ENCODE assay signal across 20 cellular contexts in the genomic region with DNA sequence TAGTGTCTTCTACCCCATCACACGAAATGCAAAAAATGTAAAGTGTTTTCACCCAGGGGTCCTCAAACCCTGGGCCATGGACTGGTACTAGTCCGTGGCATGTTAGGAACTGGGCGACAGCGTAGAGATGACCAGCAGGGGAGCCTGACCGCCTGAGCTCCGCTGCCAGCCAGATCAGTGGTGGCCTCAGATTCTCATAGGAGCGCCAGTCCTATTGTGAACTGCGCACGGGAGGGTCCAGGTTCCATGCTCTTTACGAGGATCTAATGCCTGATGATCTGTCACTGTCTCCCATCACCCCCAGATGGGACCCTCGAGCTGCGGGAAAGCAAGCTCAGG. TPM values are rescaled to one million over a fixed set of nuclear protein-coding genes. Genes with fewer than 3 reads are reported as not detected.
DNase-seq lines count a peak whose midpoint lies in the region; ATAC-seq, FAIRE-seq and TF ChIP-seq lines count a peak whose summit lies in the region.
"Had no signal": no experiment of that assay in that cellular context is flagged by ENCODE, and none has a peak within 500 bp of the region (broad histone marks: within the 10 kb centered on the region; RNA-seq: fewer than 3 reads in every experiment).

No MANE protein-coding gene starts in this region.

- peaks cover 5 to 42% of the 10 kb centered on the region in 2 experiments; a peak in 4 of 5 replicates for H3K27me3 ChIP-seq in HepG2 (ENCODE audit: control insufficient read depth in 1 of 2, insufficient read depth in 2 of 2, low read length in 2 of 2)
- no peaks in the 10 kb centered on the region for H3K27me3 ChIP-seq in right lobe of liver
- no peaks in the 10 kb centered on the region for H3K27me3 ChIP-seq in pancreas

- H3K9ac ChIP-seq in HepG2 (ENCODE audit: insufficient read depth, low read depth, low read length) = no peak overlapping the region

- intact Hi-C loops in HepG2 (cut with micrococcal nuclease; ENCODE audit: unreplicated experiment) = no loop called here
- intact Hi-C loops in right lobe of liver (cut with DNase I) = no loop called here
- intact Hi-C loops in pancreas (cut with DNase I) = no loop called here

- no TSS peak for BruUV-seq in HepG2 (replicated peaks; lab: Mats Ljungman, UMichigan)

- TF ChIP-seq POLR2A in HepG2 (IDR thresholded peaks at IDR 0.05; ENCODE audit: insufficient read depth in 1 of 2, low read depth in 2 of 2, low read length in 2 of 2) (no peak), right lobe of liver (IDR thresholded peaks at IDR 0.05) (no peak)

- H3K27ac ChIP-seq in HepG2 (ENCODE audit: extremely low read length, insufficient read depth, low read length) = no peak overlapping the region
- H3K27ac ChIP-seq in right lobe of liver = no peak overlapping the region
- H3K27ac ChIP-seq in pancreas = no peak overlapping the region
- H3K27ac ChIP-seq: A549 had no signal

- no peaks in the 10 kb centered on the region for H3K79me2 ChIP-seq in HepG2 (ENCODE audit: insufficient read depth, low read length)

- ATAC-seq in HepG2 (peak; percentile 56), right lobe of liver (no peak), pancreas (no peak), HG02981 (IDR thresholded peaks at IDR 0.05; ENCODE audit: unreplicated experiment) (no peak)
- ATAC-seq: natural killer cell had no signal

- peaks cover 14% of the 10 kb centered on the region for H3K27me3 Mint-ChIP-seq in glutamatergic neuron (ENCODE audit: unreplicated experiment)
- H3K27me3 Mint-ChIP-seq: activated CD4-positive, alpha-beta T cell treated with anti-CD3 and anti-CD28 coated beads, Interleukin-2, amount 10 ng/mL, durations not matched to agents 7 days and 5 days had no signal

- TF ChIP-seq RAD21 in HepG2 (CRISPR knock-in tag; IDR thresholded peaks at IDR 0.05) = no peak

- no peak for DNase-seq in HepG2 (ENCODE audit: low spot score)
- DNase-seq in right lobe of liver = no peak
- no peak for DNase-seq in glutamatergic neuron
- DNase-seq in pancreas = no peak
- no peak for DNase-seq in CD1c-positive myeloid dendritic cell (ENCODE audit: extremely low spot score)
- DNase-seq: activated CD4-positive, alpha-beta T cell treated with anti-CD3 and anti-CD28 coated beads, Interleukin-2, amount 10 ng/mL, durations not matched to agents 7 days and 5 days; Karpas-422; mesendoderm; natural killer cell; NCI-H1092 treated with DMSO at 0.1 percent for 48 hours; NCI-H2107; NCI-H510A; small intestine; stimulated activated CD8-positive, alpha-beta memory T cell treated with anti-CD3 and anti-CD28 coated beads, Interleukin-4, amount 100 ng/mL, for 48 hours had no signal

- POLR2A ChIA-PET in HepG2 (lab: Yijun Ruan, JAX) = interaction anchor here (1.6 kb wide), 2 partner anchors 11 to 75 kb away, joined by 6 to 7 read pairs; partner anchors contain the start of gene SLC43A2

- FAIRE-seq in HepG2 (lab: Jason Lieb, UNC) (no peak), pancreas (lab: Jason Lieb, UNC) (no peak)
- FAIRE-seq: A549, D721Med, islet of Langerhans, small intestine, urothelium cell line had no signal

- no peak overlapping the region for H2AFZ ChIP-seq in HepG2 (ENCODE audit: low read length)

- TF ChIP-seq CTCF in HepG2 (CRISPR knock-in tag; IDR thresholded peaks at IDR 0.05) (peak; percentile 21; the same call in 1 of the 2 replicates), right lobe of liver (IDR thresholded peaks at IDR 0.05) (no peak), glutamatergic neuron (IDR thresholded peaks at IDR 0.05; ENCODE audit: partially characterized antibody, unreplicated experiment) (no peak), pancreas (IDR thresholded peaks at IDR 0.05) (no peak)

- H3K9me3 Mint-ChIP-seq in glutamatergic neuron (ENCODE audit: unreplicated experiment) = peaks cover 10% of the 10 kb centered on the region
- H3K9me3 Mint-ChIP-seq: activated CD4-positive, alpha-beta T cell treated with anti-CD3 and anti-CD28 coated beads, Interleukin-2, amount 10 ng/mL, durations not matched to agents 7 days and 5 days; dendritic cell treated with granulocyte-macrophage colony-stimulating factor and Interleukin-4, amounts not matched to agents 40 ng/mL and 50 ng/mL, for 4 days; natural killer cell had no signal

- H3K36me3 Mint-ChIP-seq in glutamatergic neuron (ENCODE audit: unreplicated experiment) = no peaks in the 10 kb centered on the region
- H3K36me3 Mint-ChIP-seq: natural killer cell had no signal

- in situ Hi-C loops in HepG2 (cut with HindIII; ENCODE audit: extremely low pct_ligation_motif_present, low pct_unique_long_range_greater_than_20kb) = no loop called here

- 8% methylated on average over 7 of the region's 12 CpGs for WGBS in HepG2 (ENCODE audit: low lambda C conversion rate)
- 71% methylated on average over 4 of the region's 12 CpGs for WGBS in right lobe of liver (ENCODE audit: insufficient coverage, low coverage, low lambda C conversion rate, missing lambda C conversion rate)
- WGBS in pancreas, 2 donors = 72 to 80% methylated on average over 12 of the region's 12 CpGs

- H3K27ac Mint-ChIP-seq in glutamatergic neuron (ENCODE audit: unreplicated experiment) = peak overlapping the region; percentile 38
- H3K27ac Mint-ChIP-seq: activated CD4-positive, alpha-beta T cell treated with anti-CD3 and anti-CD28 coated beads, Interleukin-2, amount 10 ng/mL, durations not matched to agents 7 days and 5 days; dendritic cell treated with granulocyte-macrophage colony-stimulating factor and Interleukin-4, amounts not matched to agents 40 ng/mL and 50 ng/mL, for 4 days; natural killer cell had no signal

- H4K20me1 ChIP-seq in HepG2 (ENCODE audit: insufficient read depth, low read length) = no peaks in the 10 kb centered on the region

- CTCF ChIA-PET in HepG2 (lab: Yijun Ruan, JAX; ENCODE audit: low intra/inter-chr PET ratio, low total read pairs) = no interaction called here

- no peak for TF ChIP-seq EP300 in HepG2 (IDR thresholded peaks at IDR 0.05; ENCODE audit: low read depth in 2 of 2, low read length in 2 of 2)
- no peak for TF ChIP-seq EP300 in HepG2 (CRISPR knock-in tag; IDR thresholded peaks at IDR 0.05; ENCODE audit: borderline replicate concordance)

- H3K9me3 ChIP-seq in HepG2 (ENCODE audit: low read length) (no peaks in the 10 kb centered on the region), right lobe of liver (no peaks in the 10 kb centered on the region), pancreas (no peaks in the 10 kb centered on the region)
- H3K9me3 ChIP-seq: A549 had no signal

- H3K4me1 ChIP-seq in HepG2 (ENCODE audit: insufficient read depth, low read length) (peaks cover 58% of the 10 kb centered on the region), right lobe of liver (peaks cover 0 to 10% (median 3%) of the 10 kb centered on the region in 4 donors), pancreas (peaks cover 6 to 14% (median 8%) of the 10 kb centered on the region in 3 donors)

- peak overlapping the region; percentile 52 for H3K4me3 Mint-ChIP-seq in glutamatergic neuron (ENCODE audit: unreplicated experiment)
- H3K4me3 Mint-ChIP-seq: activated CD4-positive, alpha-beta T cell treated with anti-CD3 and anti-CD28 coated beads, Interleukin-2, amount 10 ng/mL, durations not matched to agents 7 days and 5 days; dendritic cell treated with granulocyte-macrophage colony-stimulating factor and Interleukin-4, amounts not matched to agents 40 ng/mL and 50 ng/mL, for 4 days had no signal

- H3K4me3 ChIP-seq in HepG2 (replicated peaks in 1 of 3; ENCODE audit: insufficient read depth in 1 of 3, low read depth in 2 of 3, low read length in 3 of 3) = no peak overlapping the region
- H3K4me3 ChIP-seq in right lobe of liver = no peak overlapping the region
- no peak overlapping the region for H3K4me3 ChIP-seq in pancreas
- H3K4me3 ChIP-seq: A549 had no signal

- H3K36me3 ChIP-seq in HepG2 (replicated peaks in 1 of 2; ENCODE audit: control insufficient read depth in 1 of 2, insufficient read depth in 2 of 2, low read length in 2 of 2) = no peaks in the 10 kb centered on the region
- peaks cover 0 to 7% (median 3%) of the 10 kb centered on the region in 4 donors for H3K36me3 ChIP-seq in right lobe of liver
- no peaks in the 10 kb centered on the region for H3K36me3 ChIP-seq in pancreas

- peak overlapping the region; percentile 2; the same call in 1 of the 2 replicates for H3K4me2 ChIP-seq in HepG2 (ENCODE audit: low read depth, low read length)
- H3K4me2 ChIP-seq: A549 had no signal

- peaks cover 18% of the 10 kb centered on the region for H3K4me1 Mint-ChIP-seq in glutamatergic neuron (ENCODE audit: low read depth, unreplicated experiment)

RNA-seq across cellular contexts. Expression of gene SCARF1, which starts 4.5 kb away (rescaled TPM):
- total RNA-seq in HepG2 (2016; rRNA removed; fragmentation: Illumina TruSeq; extraction: Trizol) (0.24 TPM in 1 of 2 replicates, not detected in the other), right lobe of liver (10 to 100 TPM in 2 of 6 experiments, 1 to 10 TPM in 4; 6.9 to 16.9 (median 8.4) TPM), glutamatergic neuron (ENCODE audit: unreplicated experiment) (4.0 TPM), pancreas (1 to 10 TPM; 2.0 to 5.0 (median 3.1) TPM)
- total RNA-seq in HepG2 (2016; cell fraction: cytosol; rRNA removed; fragmentation: Illumina TruSeq; extraction: Trizol; ENCODE audit: low read depth) = 0.09 TPM in 1 of 2 replicates, not detected in the other
- 0.04 TPM in 1 of 2 replicates, not detected in the other for total RNA-seq in HepG2 (2016; cell fraction: insoluble cytoplasmic fraction; rRNA removed; fragmentation: Illumina TruSeq; extraction: Trizol)
- total RNA-seq in HepG2 (2016; cell fraction: membrane; rRNA removed; fragmentation: Illumina TruSeq; extraction: Trizol) = 0.07 and 0.09 TPM in 2 replicates
- 0.16 and 0.34 TPM in 2 replicates for total RNA-seq in HepG2 (2016; cell fraction: nucleus; rRNA removed; fragmentation: Illumina TruSeq; extraction: Trizol)
- polyA plus RNA-seq in HepG2 (2011; rRNA removed) (0.71 and 0.72 TPM in 2 replicates), pancreas (1 to 10 TPM; 8.1 to 8.6 TPM)
- polyA plus RNA-seq in HepG2 (2011; cell fraction: cytosol; rRNA removed) = 0.17 and 0.25 TPM in 2 replicates
- 7.1 and 9.1 TPM in 2 replicates for polyA plus RNA-seq in HepG2 (2011; cell fraction: nucleus; rRNA removed)
- 0.39 and 0.59 TPM in 2 replicates for polyA plus RNA-seq in HepG2 (2012)
- not detected in 2 replicates for polyA plus RNA-seq in HepG2 (2016; cell fraction: cytosol; fragmentation: Illumina TruSeq; extraction: Trizol; ENCODE audit: low read depth)
- not detected in 2 replicates for polyA plus RNA-seq in HepG2 (2016; cell fraction: insoluble cytoplasmic fraction; fragmentation: Illumina TruSeq; extraction: Trizol; ENCODE audit: low read depth)
- polyA plus RNA-seq in HepG2 (2016; cell fraction: membrane; fragmentation: Illumina TruSeq; extraction: Trizol; ENCODE audit: low read depth) = not detected in 2 replicates
- polyA plus RNA-seq in HepG2 (2016; cell fraction: nucleus; fragmentation: Illumina TruSeq; extraction: Trizol; ENCODE audit: insufficient read depth, low read depth) = 0.44 and 0.51 TPM in 2 replicates
- polyA minus RNA-seq in HepG2 (2011; rRNA and poly(A)+ RNA removed; ENCODE audit: low replicate concordance) = 0.23 and 0.68 TPM in 2 replicates
- polyA minus RNA-seq in HepG2 (2011; cell fraction: cytosol; rRNA and poly(A)+ RNA removed) = not detected in 2 replicates
- 0.99 and 1.5 TPM in 2 replicates for polyA minus RNA-seq in HepG2 (2011; cell fraction: nucleus; rRNA and poly(A)+ RNA removed)

RNA-seq across cellular contexts. Expression of gene RILP, which starts 8.6 kb away (rescaled TPM):
- 4.7 and 6.6 TPM in 2 replicates for total RNA-seq in HepG2 (2016; rRNA removed; fragmentation: Illumina TruSeq; extraction: Trizol)
- 19.7 and 24.4 TPM in 2 replicates for total RNA-seq in HepG2 (2016; cell fraction: cytosol; rRNA removed; fragmentation: Illumina TruSeq; extraction: Trizol; ENCODE audit: low read depth)
- 5.0 and 7.1 TPM in 2 replicates for total RNA-seq in HepG2 (2016; cell fraction: insoluble cytoplasmic fraction; rRNA removed; fragmentation: Illumina TruSeq; extraction: Trizol)
- 13.1 and 14.3 TPM in 2 replicates for total RNA-seq in HepG2 (2016; cell fraction: membrane; rRNA removed; fragmentation: Illumina TruSeq; extraction: Trizol)
- total RNA-seq in HepG2 (2016; cell fraction: nucleus; rRNA removed; fragmentation: Illumina TruSeq; extraction: Trizol) = 3.3 and 3.9 TPM in 2 replicates
- polyA plus RNA-seq in HepG2 (2011; rRNA removed) = 8.1 and 9.4 TPM in 2 replicates
- polyA plus RNA-seq in HepG2 (2011; cell fraction: cytosol; rRNA removed) = 4.3 and 6.7 TPM in 2 replicates
- polyA plus RNA-seq in HepG2 (2011; cell fraction: nucleus; rRNA removed) = 19.2 and 23.3 TPM in 2 replicates
- 4.5 and 5.2 TPM in 2 replicates for polyA plus RNA-seq in HepG2 (2012)
- 24.9 and 29.6 TPM in 2 replicates for polyA plus RNA-seq in HepG2 (2016; cell fraction: cytosol; fragmentation: Illumina TruSeq; extraction: Trizol; ENCODE audit: low read depth)
- 3.9 and 6.6 TPM in 2 replicates for polyA plus RNA-seq in HepG2 (2016; cell fraction: insoluble cytoplasmic fraction; fragmentation: Illumina TruSeq; extraction: Trizol; ENCODE audit: low read depth)
- polyA plus RNA-seq in HepG2 (2016; cell fraction: membrane; fragmentation: Illumina TruSeq; extraction: Trizol; ENCODE audit: low read depth) = 12.1 and 14.0 TPM in 2 replicates
- 6.7 and 7.6 TPM in 2 replicates for polyA plus RNA-seq in HepG2 (2016; cell fraction: nucleus; fragmentation: Illumina TruSeq; extraction: Trizol; ENCODE audit: insufficient read depth, low read depth)
- 5.6 and 7.3 TPM in 2 replicates for polyA minus RNA-seq in HepG2 (2011; rRNA and poly(A)+ RNA removed; ENCODE audit: low replicate concordance)
- 5.0 TPM in 2 replicates for polyA minus RNA-seq in HepG2 (2011; cell fraction: cytosol; rRNA and poly(A)+ RNA removed)
- polyA minus RNA-seq in HepG2 (2011; cell fraction: nucleus; rRNA and poly(A)+ RNA removed) = 6.0 and 9.0 TPM in 2 replicates
- total RNA-seq in right lobe of liver = 10 to 100 TPM; 14.6 to 47.3 (median 23.9) TPM
- 4.2 TPM for total RNA-seq in glutamatergic neuron (ENCODE audit: unreplicated experiment)
- total RNA-seq in pancreas = 1 to 10 TPM; 6.6 to 9.0 (median 7.8) TPM
- polyA plus RNA-seq in pancreas = 10 to 100 TPM; 13.7 to 14.4 TPM

RNA-seq across cellular contexts. Expression of gene SLC43A2, which starts 12.4 kb away (rescaled TPM):
- total RNA-seq in HepG2 (2016; rRNA removed; fragmentation: Illumina TruSeq; extraction: Trizol) = 3.3 and 7.3 TPM in 2 replicates
- total RNA-seq in HepG2 (2016; cell fraction: cytosol; rRNA removed; fragmentation: Illumina TruSeq; extraction: Trizol; ENCODE audit: low read depth) = 0.97 and 1.3 TPM in 2 replicates
- 2.0 and 8.1 TPM in 2 replicates for total RNA-seq in HepG2 (2016; cell fraction: insoluble cytoplasmic fraction; rRNA removed; fragmentation: Illumina TruSeq; extraction: Trizol)
- total RNA-seq in HepG2 (2016; cell fraction: membrane; rRNA removed; fragmentation: Illumina TruSeq; extraction: Trizol) = 4.2 and 4.8 TPM in 2 replicates
- 6.5 and 9.2 TPM in 2 replicates for total RNA-seq in HepG2 (2016; cell fraction: nucleus; rRNA removed; fragmentation: Illumina TruSeq; extraction: Trizol)
- 20.0 and 26.7 TPM in 2 replicates for polyA plus RNA-seq in HepG2 (2011; rRNA removed)
- polyA plus RNA-seq in HepG2 (2011; cell fraction: cytosol; rRNA removed) = 24.6 and 32.6 TPM in 2 replicates
- polyA plus RNA-seq in HepG2 (2011; cell fraction: nucleus; rRNA removed) = 23.0 and 27.0 TPM in 2 replicates
- 23.6 and 32.7 TPM in 2 replicates for polyA plus RNA-seq in HepG2 (2012)
- polyA plus RNA-seq in HepG2 (2016; cell fraction: cytosol; fragmentation: Illumina TruSeq; extraction: Trizol; ENCODE audit: low read depth) = 1.1 and 1.6 TPM in 2 replicates
- 3.0 and 4.3 TPM in 2 replicates for polyA plus RNA-seq in HepG2 (2016; cell fraction: insoluble cytoplasmic fraction; fragmentation: Illumina TruSeq; extraction: Trizol; ENCODE audit: low read depth)
- 2.7 and 2.9 TPM in 2 replicates for polyA plus RNA-seq in HepG2 (2016; cell fraction: membrane; fragmentation: Illumina TruSeq; extraction: Trizol; ENCODE audit: low read depth)
- polyA plus RNA-seq in HepG2 (2016; cell fraction: nucleus; fragmentation: Illumina TruSeq; extraction: Trizol; ENCODE audit: insufficient read depth, low read depth) = 12.1 and 13.4 TPM in 2 replicates
- 35.9 and 121 TPM in 2 replicates for polyA minus RNA-seq in HepG2 (2011; rRNA and poly(A)+ RNA removed; ENCODE audit: low replicate concordance)
- polyA minus RNA-seq in HepG2 (2011; cell fraction: cytosol; rRNA and poly(A)+ RNA removed) = 22.7 and 26.1 TPM in 2 replicates
- 18.9 and 19.1 TPM in 2 replicates for polyA minus RNA-seq in HepG2 (2011; cell fraction: nucleus; rRNA and poly(A)+ RNA removed)
- total RNA-seq in right lobe of liver = 1 to 10 TPM; 1.4 to 8.9 (median 5.1) TPM
- 31.3 TPM for total RNA-seq in glutamatergic neuron (ENCODE audit: unreplicated experiment)
- 10 to 100 TPM in 3 of 6 donors, 1 to 10 TPM in 3; 2.6 to 14.5 (median 7.3) TPM for total RNA-seq in pancreas
- polyA plus RNA-seq in pancreas = 10 to 100 TPM in 1 of 2 donors, 1 to 10 TPM in 1; 9.7 to 10.1 TPM

RNA-seq across cellular contexts. Expression of gene PRPF8, which starts 43.6 kb away (rescaled TPM):
- 112 and 318 TPM in 2 replicates for total RNA-seq in HepG2 (2016; rRNA removed; fragmentation: Illumina TruSeq; extraction: Trizol)
- 27.9 and 29.6 TPM in 2 replicates for total RNA-seq in HepG2 (2016; cell fraction: cytosol; rRNA removed; fragmentation: Illumina TruSeq; extraction: Trizol; ENCODE audit: low read depth)
- 104 and 284 TPM in 2 replicates for total RNA-seq in HepG2 (2016; cell fraction: insoluble cytoplasmic fraction; rRNA removed; fragmentation: Illumina TruSeq; extraction: Trizol)
- total RNA-seq in HepG2 (2016; cell fraction: membrane; rRNA removed; fragmentation: Illumina TruSeq; extraction: Trizol) = 59.5 and 61.6 TPM in 2 replicates
- total RNA-seq in HepG2 (2016; cell fraction: nucleus; rRNA removed; fragmentation: Illumina TruSeq; extraction: Trizol) = 124 and 135 TPM in 2 replicates
- polyA plus RNA-seq in HepG2 (2011; rRNA removed) = 179 and 195 TPM in 2 replicates
- polyA plus RNA-seq in HepG2 (2011; cell fraction: cytosol; rRNA removed) = 79.1 and 90.7 TPM in 2 replicates
- polyA plus RNA-seq in HepG2 (2011; cell fraction: nucleus; rRNA removed) = 265 and 296 TPM in 2 replicates
- 129 and 145 TPM in 2 replicates for polyA plus RNA-seq in HepG2 (2012)
- polyA plus RNA-seq in HepG2 (2016; cell fraction: cytosol; fragmentation: Illumina TruSeq; extraction: Trizol; ENCODE audit: low read depth) = 15.0 and 17.7 TPM in 2 replicates
- 300 and 377 TPM in 2 replicates for polyA plus RNA-seq in HepG2 (2016; cell fraction: insoluble cytoplasmic fraction; fragmentation: Illumina TruSeq; extraction: Trizol; ENCODE audit: low read depth)
- polyA plus RNA-seq in HepG2 (2016; cell fraction: membrane; fragmentation: Illumina TruSeq; extraction: Trizol; ENCODE audit: low read depth) = 37.4 and 39.7 TPM in 2 replicates
- 245 and 257 TPM in 2 replicates for polyA plus RNA-seq in HepG2 (2016; cell fraction: nucleus; fragmentation: Illumina TruSeq; extraction: Trizol; ENCODE audit: insufficient read depth, low read depth)
- polyA minus RNA-seq in HepG2 (2011; rRNA and poly(A)+ RNA removed; ENCODE audit: low replicate concordance) = 401 and 410 TPM in 2 replicates
- 275 and 377 TPM in 2 replicates for polyA minus RNA-seq in HepG2 (2011; cell fraction: cytosol; rRNA and poly(A)+ RNA removed)
- polyA minus RNA-seq in HepG2 (2011; cell fraction: nucleus; rRNA and poly(A)+ RNA removed) = 189 and 229 TPM in 2 replicates
- total RNA-seq in right lobe of liver = 100 to 1,000 TPM in 3 of 6 experiments, 10 to 100 TPM in 3; 79.3 to 116 (median 102) TPM
- total RNA-seq in glutamatergic neuron (ENCODE audit: unreplicated experiment) = 297 TPM
- total RNA-seq in pancreas = 100 to 1,000 TPM in 3 of 6 donors, 10 to 100 TPM in 3; 88.8 to 129 (median 100.0) TPM
- 10 to 100 TPM; 78.9 to 93.1 TPM for polyA plus RNA-seq in pancreas
